In genomic region chr2:138228101-138228500, GRCh38 we compare ENCODE assay signal across 29 cellular contexts.
"Had no signal": no experiment of that assay in that cellular context is flagged by ENCODE, and none has a peak within 500 bp of the region (broad histone marks: within the 10 kb centered on the region; RNA-seq: fewer than 3 reads in every experiment).

No MANE protein-coding gene starts in this region.

- H3K27me3 ChIP-seq: adrenal gland, body of pancreas, breast epithelium, MG63, Peyer's patch had no signal

- DNase-seq: activated CD4-positive, alpha-beta T cell treated with anti-CD3 and anti-CD28 coated beads for 1 hour; activated CD4-positive, alpha-beta T cell treated with anti-CD3 and anti-CD28 coated beads for 48 hours; activated CD4-positive, CD25-positive, alpha-beta regulatory T cell; activated CD8-positive, alpha-beta T cell treated with anti-CD3 and anti-CD28 coated beads for 36 hours; activated gamma-delta T cell treated with Interleukin-2 at 50 U/mL for 16 hours; activated naive CD4-positive, alpha-beta T cell treated with anti-CD3 and anti-CD28 coated beads for 36 hours; activated T-cell treated with anti-CD3 and anti-CD28 coated beads, Interleukin-2, amount 50 U/mL, for 24 hours; adrenal gland; body of pancreas; Kasumi-1; KG1; MG63; NCI-H1048; NCI-H1105 treated with DMSO at 0.1 percent for 48 hours; NCI-H1436; NCI-H1694; NCI-H2029; NCI-H345; NCI-H524 treated with DMSO at 0.1 percent for 48 hours; PC-3; Peyer's patch; RPMI8226; SIG-M5; SW 1271; T-helper 1 cell; T-helper 2 cell; T-helper 9 cell; WERI-Rb-1 had no signal

- H3K4me1 ChIP-seq: breast epithelium, Peyer's patch had no signal

- H3K27ac ChIP-seq: adrenal gland, body of pancreas, breast epithelium, Peyer's patch, WERI-Rb-1 had no signal

- H3K36me3 ChIP-seq: adrenal gland, breast epithelium, MG63, Peyer's patch, WERI-Rb-1 had no signal

- H3K9me3 ChIP-seq: adrenal gland, body of pancreas, breast epithelium, MG63, Peyer's patch had no signal

- H3K4me3 ChIP-seq: adrenal gland, body of pancreas, breast epithelium, MG63, Peyer's patch had no signal
